8 cellular contexts compared by ENCODE assay signal in the genomic region with DNA sequence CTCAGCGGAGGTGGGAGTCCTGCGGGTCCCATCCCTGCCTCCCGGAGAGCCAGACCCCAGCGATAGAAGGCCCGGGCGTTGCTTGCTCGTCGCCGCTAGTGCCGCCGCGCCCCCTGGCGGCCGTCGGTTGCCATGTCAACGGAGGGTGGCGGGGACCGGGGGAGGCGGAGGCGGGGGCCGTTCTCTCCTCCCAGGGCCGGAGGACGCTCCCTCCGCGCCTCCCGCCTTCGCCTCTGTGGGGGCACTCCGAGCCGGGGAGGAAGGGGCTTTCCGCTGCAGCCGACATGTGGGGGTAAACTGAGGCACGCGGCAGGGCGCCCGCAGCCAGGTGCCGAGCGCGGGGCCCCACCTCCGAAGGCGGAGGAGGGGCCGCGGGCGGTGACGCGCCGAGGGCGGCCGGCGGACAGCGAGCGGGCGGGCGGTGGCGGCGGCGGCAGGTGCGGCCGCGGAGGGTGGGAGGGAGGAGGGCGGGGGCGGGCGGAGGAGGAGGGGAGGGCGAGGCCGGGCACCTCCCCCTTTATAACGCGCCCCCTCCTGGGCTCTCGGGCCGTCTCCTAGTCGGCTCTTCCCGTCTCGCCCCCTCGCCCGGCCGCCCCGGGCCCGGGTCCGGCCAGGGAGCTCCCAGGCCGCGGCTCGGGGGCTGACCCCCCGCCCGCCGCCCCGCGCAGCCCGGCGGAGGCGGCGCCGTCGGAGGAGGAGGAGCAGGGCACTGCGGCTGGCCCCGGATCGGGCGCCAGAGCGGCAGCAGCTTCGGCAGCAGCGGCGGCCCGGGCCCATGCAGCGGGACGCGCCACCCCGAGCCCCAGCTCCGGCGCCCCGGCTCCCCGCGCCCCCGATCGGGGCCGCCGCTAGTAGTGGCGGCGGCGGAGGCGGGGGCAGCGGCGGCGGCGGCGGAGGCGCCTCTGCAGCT. TPM values are rescaled to one million over a fixed set of nuclear protein-coding genes. Genes with fewer than 3 reads are reported as not detected.
DNase-seq lines count a peak whose midpoint lies in the region; ATAC-seq and TF ChIP-seq lines count a peak whose summit lies in the region.

No MANE protein-coding gene starts in this region.

- no peaks in the 10 kb centered on the region for H3K27me3 ChIP-seq in right lobe of liver

- peak; percentile 60 for ATAC-seq in GM19324 (IDR thresholded peaks at IDR 0.05; ENCODE audit: low FRiP score, unreplicated experiment)
- peak; percentile 43 for ATAC-seq in HG03460 (IDR thresholded peaks at IDR 0.05; ENCODE audit: unreplicated experiment)
- peak; percentile 39 to 67 (median 58) for ATAC-seq in right lobe of liver

- no peak for TF ChIP-seq POLR2A in right lobe of liver (IDR thresholded peaks at IDR 0.05)

- 0% methylated on average over 5 of the region's 123 CpGs for WGBS in right lobe of liver (ENCODE audit: insufficient coverage, low coverage, low lambda C conversion rate, missing lambda C conversion rate)

- H3K4me3 ChIP-seq in right lobe of liver: peak overlapping the region; percentile 78 to 100 (median 100)

- intact Hi-C loops in right lobe of liver (cut with DNase I): no loop called here

- H3K36me3 ChIP-seq in right lobe of liver: peaks cover 4 to 33% (median 19%) of the 10 kb centered on the region in 4 donors

- H3K9me3 ChIP-seq in right lobe of liver: no peaks in the 10 kb centered on the region

- DNase-seq in C1 segment of cervical spinal cord (lab: John Stamatoyannopoulos, UW) (peak; percentile 25 to 89 (median 80)), NCI-H748 (lab: John Stamatoyannopoulos, UW; ENCODE audit: unreplicated experiment) (peak; percentile 89), dermis blood vessel endothelial cell (peak; percentile 93), right lobe of liver (peak; percentile 90 to 92 (median 90))
- DNase-seq in activated CD4-positive, alpha-beta T cell treated with anti-CD3 and anti-CD28 coated beads, Interleukin-2, amount 50 U/mL, for 48 hours: peak; percentile 89 to 90
- peak; percentile 79 to 84 for DNase-seq in stimulated activated CD4-positive, alpha-beta T cell treated with anti-CD3 and anti-CD28 coated beads, Interleukin-4, amount 100 ng/mL, for 48 hours (ENCODE audit: low read depth in 2 of 2)

- peak overlapping the region; percentile 56 to 98 (median 92) for H3K27ac ChIP-seq in right lobe of liver

- H3K4me1 ChIP-seq in right lobe of liver: peaks cover 0 to 37% (median 17%) of the 10 kb centered on the region in 4 donors

- TF ChIP-seq CTCF in right lobe of liver (IDR thresholded peaks at IDR 0.05): peak; percentile 74 to 91 (median 82)

RNA-seq across cellular contexts. Expression of a gene that starts 0.6 kb away (rescaled TPM):
- total RNA-seq in dermis blood vessel endothelial cell (102 and 116 TPM in 2 replicates), right lobe of liver (100 to 1,000 TPM in 1 of 6 experiments, 10 to 100 TPM in 5; 49.4 to 107 (median 54.5) TPM)

RNA-seq across cellular contexts. Expression of a gene that starts 6.8 kb away (rescaled TPM):
- total RNA-seq in dermis blood vessel endothelial cell (77.8 and 95.6 TPM in 2 replicates), right lobe of liver (1 to 10 TPM; 1.7 to 5.6 (median 2.7) TPM)

RNA-seq across cellular contexts. Expression of a gene that starts 17.4 kb away (rescaled TPM):
- total RNA-seq in dermis blood vessel endothelial cell: 64.2 and 93.8 TPM in 2 replicates
- 10 to 100 TPM; 44.3 to 68.5 (median 56.9) TPM for total RNA-seq in right lobe of liver

RNA-seq across cellular contexts. Expression of a gene that starts 50.2 kb away (rescaled TPM):
- total RNA-seq in dermis blood vessel endothelial cell (7.7 and 13.2 TPM in 2 replicates), right lobe of liver (10 to 100 TPM in 2 of 6 experiments, 1 to 10 TPM in 4; 6.1 to 15.3 (median 7.7) TPM)

Comparison
In these comparisons a context has a peak if more than half of its experiments do, and no peak if none do; other contexts are left out.
1. Peak in every context shown above with its lines: DNase-seq, ATAC-seq, H3K4me3 ChIP-seq and H3K27ac ChIP-seq.
2. RNA of a gene that starts 6.8 kb away (total RNA-seq): 77.8 to 95.6 TPM in dermis blood vessel endothelial cell; 1.7 to 5.6 TPM in right lobe of liver; every median in the first group is over 10 times any median in the second.